In the genomic region with DNA sequence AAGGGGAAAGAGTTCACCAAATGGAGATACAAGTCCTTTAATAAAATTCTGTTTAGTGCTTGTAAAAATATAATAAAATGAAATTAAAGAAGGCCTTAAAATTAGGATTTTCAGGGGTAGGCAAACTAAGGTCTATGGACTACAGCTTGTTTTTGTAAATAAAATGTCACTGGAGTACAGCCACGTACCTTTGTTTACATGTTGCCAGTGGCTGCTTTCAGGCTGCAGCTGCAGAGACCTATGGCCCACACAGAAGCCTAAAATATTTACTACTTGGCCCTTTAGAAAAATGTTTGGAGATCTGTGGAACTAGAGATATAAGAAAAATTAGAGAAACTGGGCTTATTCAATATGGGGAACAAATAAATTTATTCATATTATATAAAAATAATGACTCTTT, we compare ENCODE assay signal across 24 cellular contexts.
DNase-seq lines count a peak whose midpoint lies in the region; ATAC-seq, FAIRE-seq and TF ChIP-seq lines count a peak whose summit lies in the region.
"Had no signal": no experiment of that assay in that cellular context is flagged by ENCODE, and none has a peak within 500 bp of the region (broad histone marks: within the 10 kb centered on the region; RNA-seq: fewer than 3 reads in every experiment).

No MANE protein-coding gene starts in this region.

- intact Hi-C loops in HepG2 (cut with micrococcal nuclease; ENCODE audit: unreplicated experiment): no loop called here

- WGBS in liver: 38% methylated on average over 1 of the region's 1 CpG
- WGBS in HepG2 (ENCODE audit: low lambda C conversion rate): 55% methylated on average over 1 of the region's 1 CpG
- WGBS in smooth muscle cell (ENCODE audit: low lambda C conversion rate): 68% methylated on average over 1 of the region's 1 CpG

- DNase-seq in HepG2 (ENCODE audit: low spot score) (no peak), left lobe of liver (ENCODE audit: low spot score) (no peak), mesothelial cell of epicardium (ENCODE audit: low spot score in 2 of 2, unreplicated experiment in 2 of 2) (no peak), smooth muscle cell (lab: John Stamatoyannopoulos, UW; ENCODE audit: unreplicated experiment) (no peak), H54 (ENCODE audit: insufficient read length, low spot score) (no peak), CD1c-positive myeloid dendritic cell (ENCODE audit: extremely low spot score) (no peak)
- DNase-seq: 8988T; ACHN; AML-193; BE2C; Caco-2; CD8-positive, alpha-beta T cell; DMS153; DND-41; GOT3; H7; HCEC 1CT had no signal

- CTCF ChIA-PET in HepG2 (lab: Yijun Ruan, JAX; ENCODE audit: low intra/inter-chr PET ratio, low total read pairs): no interaction called here

- H3K27me3 ChIP-seq in liver (ENCODE audit: control insufficient read depth in 4 of 4, insufficient read depth in 4 of 4, low read length in 3 of 4) (no peaks in the 10 kb centered on the region), HepG2 (ENCODE audit: control insufficient read depth in 1 of 2, insufficient read depth in 2 of 2, low read length in 2 of 2) (no peaks in the 10 kb centered on the region; a peak in 1 of 5 replicates), smooth muscle cell (ENCODE audit: low read depth) (no peaks in the 10 kb centered on the region)
- H3K27me3 ChIP-seq: BE2C; BLaER1 treated with 17β-estradiol and CSF1 and Interleukin-3, amounts not matched to agents 10 nM and 100 nM had no signal

- no peak for TF ChIP-seq CTCF in liver (IDR thresholded peaks at IDR 0.05; ENCODE audit: low read depth, low read length, missing input control)
- TF ChIP-seq CTCF in HepG2 (CRISPR knock-in tag; IDR thresholded peaks at IDR 0.05): no peak
- TF ChIP-seq CTCF in mesothelial cell of epicardium (IDR thresholded peaks at IDR 0.05; ENCODE audit: unreplicated experiment): no peak
- TF ChIP-seq CTCF in smooth muscle cell (IDR thresholded peaks at IDR 0.05; ENCODE audit: borderline replicate concordance, insufficient read depth, poor library complexity, severe bottlenecking): no peak

- H3K9me3 Mint-ChIP-seq in mesothelial cell of epicardium: no peaks in the 10 kb centered on the region
- H3K9me3 Mint-ChIP-seq: CD14-positive monocyte; CD8-positive, alpha-beta T cell had no signal

- TF ChIP-seq RAD21 in liver (IDR thresholded peaks at IDR 0.05) (no peak), HepG2 (CRISPR knock-in tag; IDR thresholded peaks at IDR 0.05) (no peak)

- POLR2A ChIA-PET in HepG2 (lab: Yijun Ruan, JAX): no interaction called here

- H2AFZ ChIP-seq in HepG2 (ENCODE audit: low read length): no peak overlapping the region
- no peak overlapping the region for H2AFZ ChIP-seq in smooth muscle cell (ENCODE audit: low read depth)

- ATAC-seq in HepG2: no peak
- peak; percentile 82 for ATAC-seq in left lobe of liver
- no peak for ATAC-seq in GM19395 (IDR thresholded peaks at IDR 0.05; ENCODE audit: unreplicated experiment)
- ATAC-seq: A549; CD8-positive, alpha-beta T cell had no signal

- H3K9me3 ChIP-seq in liver (ENCODE audit: control insufficient read depth in 4 of 4, low read length in 3 of 4) (no peaks in the 10 kb centered on the region), HepG2 (ENCODE audit: low read length) (no peaks in the 10 kb centered on the region), smooth muscle cell (replicated peaks; ENCODE audit: low read depth) (no peaks in the 10 kb centered on the region)
- H3K9me3 ChIP-seq: A549; BE2C; BLaER1 treated with 17β-estradiol and CSF1 and Interleukin-3, amounts not matched to agents 10 nM and 100 nM; Caco-2 had no signal

- no peaks in the 10 kb centered on the region for H3K36me3 Mint-ChIP-seq in mesothelial cell of epicardium
- H3K36me3 Mint-ChIP-seq: CD14-positive monocyte; CD8-positive, alpha-beta T cell had no signal

- H3K4me1 ChIP-seq in liver (ENCODE audit: control insufficient read depth in 4 of 4, insufficient read depth in 4 of 4, low read length in 3 of 4) (peaks cover 0 to 1% (median 0%) of the 10 kb centered on the region in 4 donors), HepG2 (ENCODE audit: insufficient read depth, low read length) (no peaks in the 10 kb centered on the region), smooth muscle cell (ENCODE audit: low read depth) (peaks cover 6% of the 10 kb centered on the region)
- H3K4me1 ChIP-seq: BLaER1 treated with 17β-estradiol and CSF1 and Interleukin-3, amounts not matched to agents 10 nM and 100 nM; Caco-2 had no signal

- TF ChIP-seq EP300 in HepG2 (IDR thresholded peaks at IDR 0.05; ENCODE audit: low read depth in 2 of 2, low read length in 2 of 2) (no peak), HepG2 (CRISPR knock-in tag; IDR thresholded peaks at IDR 0.05; ENCODE audit: borderline replicate concordance) (no peak)

- H3K4me2 ChIP-seq in HepG2 (ENCODE audit: low read depth, low read length) (no peak overlapping the region), smooth muscle cell (peak overlapping the region; percentile 21)
- H3K4me2 ChIP-seq: A549; BLaER1 treated with 17β-estradiol and CSF1 and Interleukin-3, amounts not matched to agents 10 nM and 100 nM had no signal

- in situ Hi-C loops in HepG2 (cut with HindIII; ENCODE audit: extremely low pct_ligation_motif_present, low pct_unique_long_range_greater_than_20kb): no loop called here

- no peaks in the 10 kb centered on the region for H3K27me3 Mint-ChIP-seq in mesothelial cell of epicardium (ENCODE audit: low read depth)

- H4K20me1 ChIP-seq in HepG2 (ENCODE audit: insufficient read depth, low read length) (no peaks in the 10 kb centered on the region), smooth muscle cell (ENCODE audit: low read depth) (no peaks in the 10 kb centered on the region)
- H4K20me1 ChIP-seq: BLaER1 treated with 17β-estradiol and CSF1 and Interleukin-3, amounts not matched to agents 10 nM and 100 nM had no signal

- H3K4me3 ChIP-seq in liver (ENCODE audit: low read depth in 1 of 3, low read length in 3 of 3): no peak overlapping the region
- H3K4me3 ChIP-seq in HepG2 (replicated peaks in 1 of 3; ENCODE audit: insufficient read depth in 1 of 3, low read depth in 2 of 3, low read length in 3 of 3): no peak overlapping the region
- H3K4me3 ChIP-seq in smooth muscle cell: no peak overlapping the region
- H3K4me3 ChIP-seq: A549; BLaER1 treated with 17β-estradiol and CSF1 and Interleukin-3, amounts not matched to agents 10 nM and 100 nM had no signal

- H3K79me2 ChIP-seq in HepG2 (ENCODE audit: insufficient read depth, low read length) (no peaks in the 10 kb centered on the region), smooth muscle cell (ENCODE audit: low read depth) (no peaks in the 10 kb centered on the region)

- FAIRE-seq in HepG2 (lab: Jason Lieb, UNC): no peak
- no peak for FAIRE-seq in H54 (lab: Jason Lieb, UNC)
- FAIRE-seq: G401.6, GM12892 had no signal

- H3K27ac ChIP-seq in liver (ENCODE audit: low read depth in 1 of 2, low read length in 2 of 2) (no peak overlapping the region), HepG2 (ENCODE audit: extremely low read length, insufficient read depth, low read length) (no peak overlapping the region), smooth muscle cell (ENCODE audit: low read depth) (peak overlapping the region; percentile 65)
- H3K27ac ChIP-seq: A549; BLaER1 treated with 17β-estradiol and CSF1 and Interleukin-3, amounts not matched to agents 10 nM and 100 nM had no signal

- H3K27ac Mint-ChIP-seq in mesothelial cell of epicardium: peak overlapping the region; percentile 50
- H3K27ac Mint-ChIP-seq: CD14-positive monocyte; CD8-positive, alpha-beta T cell had no signal

- H3F3A ChIP-seq in smooth muscle cell (ENCODE audit: low read depth): peaks cover 16% of the 10 kb centered on the region

- peaks cover 14% of the 10 kb centered on the region for H3K4me1 Mint-ChIP-seq in mesothelial cell of epicardium

- BruUV-seq in HepG2 (replicated peaks; lab: Mats Ljungman, UMichigan): no TSS peak

- TF ChIP-seq POLR2A in HepG2 (IDR thresholded peaks at IDR 0.05; ENCODE audit: insufficient read depth in 1 of 2, low read depth in 2 of 2, low read length in 2 of 2) (no peak), H54 (IDR thresholded peaks at IDR 0.05; ENCODE audit: low read depth, low read length) (no peak)

- H3K9ac ChIP-seq in liver (ENCODE audit: low read depth in 1 of 2, low read length in 2 of 2): no peak overlapping the region
- H3K9ac ChIP-seq in HepG2 (ENCODE audit: insufficient read depth, low read depth, low read length): no peak overlapping the region
- no peak overlapping the region for H3K9ac ChIP-seq in smooth muscle cell (ENCODE audit: low read depth)
- H3K9ac ChIP-seq: BLaER1 treated with 17β-estradiol and CSF1 and Interleukin-3, amounts not matched to agents 10 nM and 100 nM had no signal

- no peak overlapping the region for H3K4me3 Mint-ChIP-seq in mesothelial cell of epicardium
- H3K4me3 Mint-ChIP-seq: CD14-positive monocyte; CD8-positive, alpha-beta T cell had no signal

- H3K36me3 ChIP-seq in liver (ENCODE audit: control insufficient read depth in 4 of 4, insufficient read depth in 3 of 4, low read depth in 1 of 4, low read length in 3 of 4) (no peaks in the 10 kb centered on the region), HepG2 (replicated peaks in 1 of 2; ENCODE audit: control insufficient read depth in 1 of 2, insufficient read depth in 2 of 2, low read length in 2 of 2) (no peaks in the 10 kb centered on the region), smooth muscle cell (ENCODE audit: low read depth) (no peaks in the 10 kb centered on the region)
- H3K36me3 ChIP-seq: BE2C; BLaER1 treated with 17β-estradiol and CSF1 and Interleukin-3, amounts not matched to agents 10 nM and 100 nM had no signal

TF ChIP-seq in liver, 16 proteins besides CTCF, POLR2A, EP300 and RAD21:
- TF ChIP-seq RXRA (IDR thresholded peaks at IDR 0.05) (peak in 1 of 2 donors; percentile 17), FOXA2 (IDR thresholded peaks at IDR 0.05) (peak; percentile 25), NR2F2 (IDR thresholded peaks at IDR 0.05) (no peak)

TF ChIP-seq in HepG2, 621 proteins besides CTCF, POLR2A, EP300 and RAD21:
- TF ChIP-seq REPIN1 (CRISPR knock-in tag; IDR thresholded peaks at IDR 0.05; ENCODE audit: borderline replicate concordance, low read depth) (no peak), ZNF558 (CRISPR knock-in tag; IDR thresholded peaks at IDR 0.05; ENCODE audit: borderline replicate concordance) (no peak), ZNF263 (CRISPR knock-in tag; IDR thresholded peaks at IDR 0.05) (no peak)
